Comparison of ENCODE assay signal across 20 cellular contexts in genomic region chr6:151018911-151019795, GRCh38.
DNase-seq lines count a peak whose midpoint lies in the region; ATAC-seq and TF ChIP-seq lines count a peak whose summit lies in the region.
"Had no signal": no experiment of that assay in that cellular context is flagged by ENCODE, and none has a peak within 500 bp of the region (broad histone marks: within the 10 kb centered on the region; RNA-seq: fewer than 3 reads in every experiment).

No MANE protein-coding gene starts in this region.

- no peak overlapping the region for H3K23ac ChIP-seq in mesenchymal stem cell (ENCODE audit: low read length in 2 of 2)

- H3K36me3 ChIP-seq in cardiac muscle cell = peaks cover 2% of the 10 kb centered on the region
- peaks cover 21 to 60% of the 10 kb centered on the region in 2 experiments for H3K36me3 ChIP-seq in mesenchymal stem cell (ENCODE audit: control insufficient read depth in 1 of 2, insufficient read depth in 2 of 2, low read depth in 1 of 2, low read length in 2 of 2)
- H3K36me3 ChIP-seq in thyroid gland = no peaks in the 10 kb centered on the region

- H4K91ac ChIP-seq in mesenchymal stem cell (ENCODE audit: low read length) = no peak overlapping the region

- H3K9me3 ChIP-seq in cardiac muscle cell (ENCODE audit: low read depth) (no peaks in the 10 kb centered on the region), mesenchymal stem cell (ENCODE audit: control insufficient read depth, low read length) (no peaks in the 10 kb centered on the region), thyroid gland (no peaks in the 10 kb centered on the region)
- H3K9me3 ChIP-seq: BLaER1, HAP-1 had no signal

- no peak for DNase-seq in cardiac muscle cell (ENCODE audit: low read depth in 1 of 2, low spot score in 1 of 2)
- DNase-seq in left cardiac atrium = no peak
- DNase-seq in cerebellar cortex (ENCODE audit: low spot score) = peak; percentile 27
- no peak for DNase-seq in mesenchymal stem cell
- no peak for DNase-seq in thyroid gland
- DNase-seq in NCI-H1930 (lab: John Stamatoyannopoulos, UW) = no peak
- DNase-seq in NCI-H524 (lab: John Stamatoyannopoulos, UW) = no peak
- DNase-seq: CD8-positive, alpha-beta T cell; DMS79; NCI-H1417 treated with DMSO at 0.1 percent for 48 hours; NCI-H2029; NCI-H2171; NCI-H82; PC-3 had no signal

- H3K4ac ChIP-seq in mesenchymal stem cell (ENCODE audit: low read depth in 1 of 2, low read length in 2 of 2) = no peak overlapping the region

- H2AK5ac ChIP-seq in mesenchymal stem cell (ENCODE audit: low read length, severe bottlenecking) = peak overlapping the region; percentile 50

- H2BK120ac ChIP-seq in mesenchymal stem cell (ENCODE audit: low read depth, low read length) = no peak overlapping the region

- H2AFZ ChIP-seq in mesenchymal stem cell (ENCODE audit: low read depth, low read length) = no peak overlapping the region

- peaks cover 8% of the 10 kb centered on the region for H3K79me1 ChIP-seq in mesenchymal stem cell (replicated peaks; ENCODE audit: low read length, poor library complexity, severe bottlenecking)

- H3K4me3 ChIP-seq in cardiac muscle cell (no peak overlapping the region), mesenchymal stem cell (ENCODE audit: insufficient read depth in 1 of 2, low read depth in 1 of 2, low read length in 2 of 2) (no peak overlapping the region), thyroid gland (replicated peaks in 1 of 3) (no peak overlapping the region)
- H3K4me3 ChIP-seq: BLaER1, HAP-1, K562 had no signal

- H3K18ac ChIP-seq in mesenchymal stem cell (ENCODE audit: low read depth in 1 of 2, low read length in 2 of 2) = peak overlapping the region; percentile 1 to 40

- H2BK12ac ChIP-seq in mesenchymal stem cell (ENCODE audit: low read length in 2 of 2) = no peak overlapping the region

- no peak overlapping the region for H2BK15ac ChIP-seq in mesenchymal stem cell (ENCODE audit: low read depth, poor library complexity, severe bottlenecking)

- intact Hi-C loops in left cardiac atrium (cut with DNase I) = loop anchor here (10.0 kb wide), 2 partner anchors 124 to 226 kb away; no protein-coding TSS in a partner anchor
- intact Hi-C loops in thyroid gland (cut with DNase I) = loop anchor here (10.0 kb wide), 1 partner anchor 226 kb away; no protein-coding TSS in a partner anchor

- 94% methylated on average over 7 of the region's 7 CpGs for WGBS in mesenchymal stem cell
- WGBS in thyroid gland, 2 donors = 66 to 70% methylated on average over 7 of the region's 7 CpGs

- H3K4me1 ChIP-seq in cardiac muscle cell (ENCODE audit: low read depth) (peaks cover 10% of the 10 kb centered on the region), mesenchymal stem cell (ENCODE audit: control insufficient read depth, insufficient read depth, low read depth, low read length) (peaks cover 16% of the 10 kb centered on the region), thyroid gland (peaks cover 10 to 34% of the 10 kb centered on the region in 2 donors)
- H3K4me1 ChIP-seq: HAP-1 had no signal

- TF ChIP-seq CTCF in cardiac muscle cell (IDR thresholded peaks at IDR 0.05; ENCODE audit: low read depth, low read length) = no peak
- no peak for TF ChIP-seq CTCF in thyroid gland (IDR thresholded peaks at IDR 0.05)

- H4K8ac ChIP-seq in mesenchymal stem cell (ENCODE audit: low read length) = no peak overlapping the region

- no peak overlapping the region for H3K9ac ChIP-seq in mesenchymal stem cell (ENCODE audit: low read length)
- H3K9ac ChIP-seq: BLaER1 had no signal

- TF ChIP-seq POLR2A in thyroid gland (IDR thresholded peaks at IDR 0.05) = no peak

- ATAC-seq in left cardiac atrium (no peak), HG03457 (IDR thresholded peaks at IDR 0.05; ENCODE audit: unreplicated experiment) (no peak)
- ATAC-seq: CD8-positive, alpha-beta T cell; K562; PC-3 had no signal

- H3K27ac ChIP-seq in cardiac muscle cell (peak overlapping the region; percentile 0), mesenchymal stem cell (ENCODE audit: low read length, poor library complexity, severe bottlenecking) (no peak overlapping the region), thyroid gland (peak overlapping the region in 2 of 3 donors; percentile 13 to 24)
- H3K27ac ChIP-seq: 22Rv1, BLaER1, HL-60 had no signal

- no peak overlapping the region for H2BK5ac ChIP-seq in mesenchymal stem cell (ENCODE audit: low read depth, low read length, poor library complexity, severe bottlenecking)

- H3K4me2 ChIP-seq in mesenchymal stem cell (ENCODE audit: low read length, poor library complexity, severe bottlenecking) = no peak overlapping the region
- H3K4me2 ChIP-seq: BLaER1 had no signal

- no peaks in the 10 kb centered on the region for H3K27me3 ChIP-seq in cardiac muscle cell
- H3K27me3 ChIP-seq in mesenchymal stem cell (ENCODE audit: control insufficient read depth in 1 of 2, insufficient read depth in 1 of 2, low read length in 2 of 2) = no peaks in the 10 kb centered on the region
- no peaks in the 10 kb centered on the region for H3K27me3 ChIP-seq in thyroid gland
- H3K27me3 ChIP-seq: BLaER1 had no signal

- no peak overlapping the region for H3K14ac ChIP-seq in mesenchymal stem cell (ENCODE audit: low read length in 2 of 2)
